Comparison of ENCODE assay signal across 19 cellular contexts in genomic region chr5:1278656-1279442, GRCh38. TPM values are rescaled to one million over a fixed set of nuclear protein-coding genes. Genes with fewer than 3 reads are reported as not detected.
"Had no signal": no experiment of that assay in that cellular context is flagged by ENCODE, and none has a peak within 500 bp of the region (broad histone marks: within the 10 kb centered on the region; RNA-seq: fewer than 3 reads in every experiment).

No MANE protein-coding gene starts in this region.

- H3K4me3 ChIP-seq: heart left ventricle, stomach, testis had no signal

- H3K27ac ChIP-seq: epithelial cell of prostate, heart left ventricle, stomach, testis had no signal

- H3K9me3 ChIP-seq: testis had no signal

- H3K27me3 ChIP-seq: heart left ventricle, stomach, testis had no signal

- DNase-seq: activated B cell treated with CpG ODN at 0.5 μM for 24 hours; activated CD4-positive, alpha-beta T cell treated with anti-CD3 and anti-CD28 coated beads, Interleukin-2, amount 10 ng/mL, durations not matched to agents 24 days and 14 days; left colon; mammary epithelial cell; small intestine; stomach; SW 1271; testis had no signal

- H3K4me1 ChIP-seq: heart left ventricle, stomach, testis had no signal

- H3K36me3 ChIP-seq: heart left ventricle, stomach had no signal

RNA-seq across cellular contexts. Expression of gene TERT, which starts 16.0 kb away (rescaled TPM):
- total RNA-seq: bronchial epithelial cell, dermis microvascular lymphatic vessel endothelial cell, frontal cortex, heart left ventricle, mammary epithelial cell, urinary bladder had no signal
- polyA plus RNA-seq: heart left ventricle, mammary epithelial cell, urinary bladder had no signal

RNA-seq across cellular contexts. Expression of gene SLC6A18, which starts 53.7 kb away (rescaled TPM):
- total RNA-seq: activated B cell treated with CpG ODN at 0.5 μM for 24 hours; activated CD4-positive, alpha-beta T cell treated with anti-CD3 and anti-CD28 coated beads, Interleukin-2, amount 10 ng/mL, durations not matched to agents 24 days and 14 days; activated T-helper 1 cell treated with anti-CD3 and anti-CD28 coated beads, Interleukin-12 subunit alpha, Interleukin-12 subunit beta, Interleukin-2, Interleukin-4 antibody, amounts not matched to agents 30 ng/mL and 10 ng/mL and 1 ng/mL, durations not matched to agents 14 hours and 24 hours and 36 hours; astrocyte; bronchial epithelial cell; dermis microvascular lymphatic vessel endothelial cell; frontal cortex; heart left ventricle; mammary epithelial cell; mononuclear cell; naive thymus-derived CD8-positive, alpha-beta T cell; stomach; T-helper 2 cell treated with Interferon-gamma antibody and Interleukin-4, amounts not matched to agents 100 ng/mL and 5 ng/mL, for 36 hours; urinary bladder had no signal
- polyA plus RNA-seq: heart left ventricle; mammary epithelial cell; naive thymus-derived CD8-positive, alpha-beta T cell; stomach; urinary bladder had no signal
